In genomic region chr9:112784020-112784788, GRCh38 we compare ENCODE assay signal across 11 cellular contexts. TPM values are rescaled to one million over a fixed set of nuclear protein-coding genes. Genes with fewer than 3 reads are reported as not detected.
DNase-seq lines count a peak whose midpoint lies in the region; ATAC-seq and TF ChIP-seq lines count a peak whose summit lies in the region.
"Had no signal": no experiment of that assay in that cellular context is flagged by ENCODE, and none has a peak within 500 bp of the region (broad histone marks: within the 10 kb centered on the region; RNA-seq: fewer than 3 reads in every experiment).

No MANE protein-coding gene starts in this region.

- TF ChIP-seq CTCF in fibroblast of villous mesenchyme (IDR thresholded peaks at IDR 0.05; ENCODE audit: insufficient read depth, low read depth, low read length) (no peak), retinal pigment epithelial cell (conservative IDR thresholded peaks at IDR 0.05; ENCODE audit: low read depth, low read length) (no peak), brain microvascular endothelial cell (IDR thresholded peaks at IDR 0.05; ENCODE audit: low read depth, low read length, missing control alignments) (no peak)

- no peaks in the 10 kb centered on the region for H3K36me3 ChIP-seq in brain microvascular endothelial cell (replicated peaks)

- H3K4me3 ChIP-seq in fibroblast of villous mesenchyme (ENCODE audit: low read depth, low read length) (no peak overlapping the region), retinal pigment epithelial cell (ENCODE audit: low read length) (peak overlapping the region; percentile 25), brain microvascular endothelial cell (ENCODE audit: low read depth, low read length) (no peak overlapping the region)

- DNase-seq in DMS79 treated with DMSO at 0.1 percent for 48 hours (lab: John Stamatoyannopoulos, UW) = peak; percentile 35
- DNase-seq in DMS79 (lab: John Stamatoyannopoulos, UW) = no peak
- DNase-seq in OCI-M1 (lab: John Stamatoyannopoulos, UW) = peak; percentile 22
- DNase-seq in fibroblast of villous mesenchyme (ENCODE audit: low read depth) = peak; percentile 41
- DNase-seq in retinal pigment epithelial cell (ENCODE audit: low read depth) = peak; percentile 64
- DNase-seq in AML-193 (lab: John Stamatoyannopoulos, UW) = no peak
- no peak for DNase-seq in brain microvascular endothelial cell
- DNase-seq: 8988T, right cardiac atrium had no signal

- no peaks in the 10 kb centered on the region for H3K27me3 ChIP-seq in brain microvascular endothelial cell (replicated peaks)

- in situ Hi-C loops in brain microvascular endothelial cell (cut with HindIII; ENCODE audit: low pct_ligation_motif_present, low sequenced_read_pairs) = no loop called here

- no peak overlapping the region for H3K27ac ChIP-seq in brain microvascular endothelial cell

- ATAC-seq in GM18868 (IDR thresholded peaks at IDR 0.05; ENCODE audit: unreplicated experiment) = no peak
- ATAC-seq: stimulated activated effector memory CD8-positive, alpha-beta T cell treated with anti-CD3 and anti-CD28 coated beads, Interleukin-12 subunit alpha, Interleukin-12 subunit beta, amount 100 ng/mL, for 72 hours had no signal

RNA-seq across cellular contexts. Expression of gene SNX30, which starts 33.6 kb away (rescaled TPM):
- total RNA-seq in fibroblast of villous mesenchyme = 27.6 and 27.7 TPM in 2 replicates

Comparison
In these comparisons a context has a peak if more than half of its experiments do, and no peak if none do; other contexts are left out.
1. DNase-seq: peak in DMS79 treated with DMSO at 0.1 percent for 48 hours (single experiment), OCI-M1 (single experiment), fibroblast of villous mesenchyme (single experiment) and retinal pigment epithelial cell (single experiment); none in DMS79 (single experiment), AML-193 (0 of 2) and brain microvascular endothelial cell (single experiment).